In genomic region chr20:11891081-11891826, GRCh38 we compare ENCODE assay signal across 7 cellular contexts. TPM values are rescaled to one million over a fixed set of nuclear protein-coding genes. Genes with fewer than 3 reads are reported as not detected.
DNase-seq lines count a peak whose midpoint lies in the region; ATAC-seq and TF ChIP-seq lines count a peak whose summit lies in the region.

No MANE protein-coding gene starts in this region.

- H3K27ac ChIP-seq in foreskin keratinocyte, result peak overlapping the region; percentile 16

- H3K27me3 ChIP-seq in foreskin keratinocyte, result no peaks in the 10 kb centered on the region

- no peaks in the 10 kb centered on the region for H3K9me3 Mint-ChIP-seq in natural killer cell

- H3K27ac Mint-ChIP-seq in natural killer cell, result peak overlapping the region in 1 of 2 donors; percentile 75

- TF ChIP-seq CTCF in foreskin keratinocyte (conservative IDR thresholded peaks at IDR 0.05) (no peak), natural killer cell (IDR thresholded peaks at IDR 0.05) (no peak)

- peaks cover 22% of the 10 kb centered on the region for H3K4me1 ChIP-seq in foreskin keratinocyte

- peak overlapping the region; percentile 87 for H3K4me3 Mint-ChIP-seq in natural killer cell

- peak; percentile 50 for ATAC-seq in foreskin keratinocyte
- ATAC-seq in natural killer cell, result peak; percentile 34 to 59 (median 55)
- ATAC-seq in GM18861 (IDR thresholded peaks at IDR 0.05; ENCODE audit: unreplicated experiment), result no peak

- DNase-seq in GF-D8 (lab: John Stamatoyannopoulos, UW), result peak; percentile 26
- peak; percentile 29 for DNase-seq in HCEC 1CT
- peak; percentile 19 for DNase-seq in NCI-H1048 (lab: John Stamatoyannopoulos, UW)
- DNase-seq in activated CD8-positive, alpha-beta memory T cell treated with anti-CD3 and anti-CD28 coated beads, Interleukin-2, amount 50 U/mL, for 4 hours, result peak; percentile 15
- peak in 1 of 2 donors; percentile 33 for DNase-seq in foreskin keratinocyte
- DNase-seq in natural killer cell, result peak; percentile 17

- intact Hi-C loops in natural killer cell (cut with micrococcal nuclease), result no loop called here

- no peaks in the 10 kb centered on the region for H3K36me3 Mint-ChIP-seq in natural killer cell

- peaks cover 20% of the 10 kb centered on the region in 2 donors for H3K4me1 Mint-ChIP-seq in natural killer cell

- H3K27me3 Mint-ChIP-seq in natural killer cell (ENCODE audit: low read depth in 2 of 2), result peaks cover 16 to 24% of the 10 kb centered on the region in 2 donors

RNA-seq across cellular contexts. Expression of gene BTBD3, which starts 26.4 kb away (rescaled TPM):
- total RNA-seq in foreskin keratinocyte, result 15.8 and 17.9 TPM in 2 replicates
- 4.5 and 4.9 TPM in 2 replicates for polyA plus RNA-seq in foreskin keratinocyte
- 1 to 10 TPM; 2.2 to 5.3 (median 3.8) TPM for total RNA-seq in natural killer cell
